Comparison of ENCODE assay signal across 23 cellular contexts in genomic region chr12:53735-54095, GRCh38. TPM values are rescaled to one million over a fixed set of nuclear protein-coding genes. Genes with fewer than 3 reads are reported as not detected.
DNase-seq lines count a peak whose midpoint lies in the region; ATAC-seq, FAIRE-seq and TF ChIP-seq lines count a peak whose summit lies in the region.
"Had no signal": no experiment of that assay in that cellular context is flagged by ENCODE, and none has a peak within 500 bp of the region (broad histone marks: within the 10 kb centered on the region; RNA-seq: fewer than 3 reads in every experiment).

No MANE protein-coding gene starts in this region.

- H3K4me1 ChIP-seq in H1 (replicated peaks in 1 of 4; ENCODE audit: control insufficient read depth in 3 of 4, insufficient read depth in 4 of 4, low read length in 3 of 4), result peaks cover 0 to 5% (median 2%) of the 10 kb centered on the region in 4 experiments; a peak in 3 of 7 replicates
- H3K4me1 ChIP-seq: BE2C had no signal

- no peak overlapping the region for H4K91ac ChIP-seq in H1 (replicated peaks; ENCODE audit: insufficient read length, low read length)

- H4K8ac ChIP-seq in H1 (ENCODE audit: extremely low read depth, insufficient read depth, low read length), result no peak overlapping the region

- no peak overlapping the region for H2AK5ac ChIP-seq in H1 (ENCODE audit: low read depth, low read length)

- H3K4me1 Mint-ChIP-seq in natural killer cell treated with Interleukin-12 subunit alpha and Interleukin-12 subunit beta and Interleukin-15 and Interleukin-18, amount 100 ng/mL, for 72 hours (ENCODE audit: low read depth in 2 of 2), result no peaks in the 10 kb centered on the region
- no peaks in the 10 kb centered on the region for H3K4me1 Mint-ChIP-seq in natural killer cell
- H3K4me1 Mint-ChIP-seq in neural crest cell, result no peaks in the 10 kb centered on the region
- H3K4me1 Mint-ChIP-seq in activated CD4-positive, alpha-beta memory T cell treated with anti-CD3 and anti-CD28 coated beads, Interleukin-2, amount 10 ng/mL, durations not matched to agents 7 days and 5 days, result no peaks in the 10 kb centered on the region
- H3K4me1 Mint-ChIP-seq: CD4-positive, CD25-positive, alpha-beta regulatory T cell had no signal

- POLR2A ChIA-PET in H1 (lab: Charles Lee; ENCODE audit: partially characterized antibody), result no interaction called here
- POLR2A ChIA-PET in activated CD4-positive, alpha-beta memory T cell treated with anti-CD3 and anti-CD28 coated beads, Interleukin-2, amount 10 ng/mL, durations not matched to agents 7 days and 5 days (lab: Charles Lee), result no interaction called here

- intact Hi-C loops in natural killer cell (cut with micrococcal nuclease), result no loop called here

- no peak overlapping the region for H2AFZ ChIP-seq in H1 (ENCODE audit: low read length)
- H2AFZ ChIP-seq: GM23248, PC-9 had no signal

- TF ChIP-seq CTCF in natural killer cell (IDR thresholded peaks at IDR 0.05), result no peak
- no peak for TF ChIP-seq CTCF in H1 (IDR thresholded peaks at IDR 0.05; ENCODE audit: control extremely low read depth in 1 of 3, insufficient read depth in 1 of 3, low read depth in 1 of 3, low read length in 3 of 3)
- no peak for TF ChIP-seq CTCF in neural crest cell (conservative IDR thresholded peaks at IDR 0.05)

- H4K20me1 ChIP-seq in H1 (replicated peaks in 1 of 2; ENCODE audit: control insufficient read depth in 1 of 2, insufficient read depth in 2 of 2, low read length in 2 of 2), result no peaks in the 10 kb centered on the region

- H3K4me3 Mint-ChIP-seq in natural killer cell treated with Interleukin-12 subunit alpha and Interleukin-12 subunit beta and Interleukin-15 and Interleukin-18, amount 100 ng/mL, for 72 hours, result no peak overlapping the region
- H3K4me3 Mint-ChIP-seq in natural killer cell (no peak overlapping the region), neural crest cell (no peak overlapping the region)
- no peak overlapping the region for H3K4me3 Mint-ChIP-seq in activated CD4-positive, alpha-beta memory T cell treated with anti-CD3 and anti-CD28 coated beads, Interleukin-2, amount 10 ng/mL, durations not matched to agents 7 days and 5 days
- H3K4me3 Mint-ChIP-seq: CD4-positive, CD25-positive, alpha-beta regulatory T cell; HFFc6 had no signal

- no peak overlapping the region for H2BK12ac ChIP-seq in H1 (ENCODE audit: low read depth, low read length)

- no peak overlapping the region for H3K14ac ChIP-seq in H1 (ENCODE audit: insufficient read length)

- no peak for TF ChIP-seq RAD21 in H1 (IDR thresholded peaks at IDR 0.05 in 1 of 2, conservative IDR thresholded peaks at IDR 0.05 in 1 of 2; ENCODE audit: low read depth in 2 of 2, low read length in 2 of 2)

- FAIRE-seq in H1 (lab: Jason Lieb, UNC), result no peak

- peaks cover 41 to 55% of the 10 kb centered on the region in 2 donors for H3K27me3 Mint-ChIP-seq in natural killer cell treated with Interleukin-12 subunit alpha and Interleukin-12 subunit beta and Interleukin-15 and Interleukin-18, amount 100 ng/mL, for 72 hours
- H3K27me3 Mint-ChIP-seq in natural killer cell (ENCODE audit: low read depth in 2 of 2), result peaks cover 34 to 70% of the 10 kb centered on the region in 2 donors
- H3K27me3 Mint-ChIP-seq in neural crest cell (ENCODE audit: low read depth), result peaks cover 78% of the 10 kb centered on the region
- H3K27me3 Mint-ChIP-seq in activated CD4-positive, alpha-beta memory T cell treated with anti-CD3 and anti-CD28 coated beads, Interleukin-2, amount 10 ng/mL, durations not matched to agents 7 days and 5 days, result peaks cover 44% of the 10 kb centered on the region

- no peak for TF ChIP-seq POLR2A in H1 (IDR thresholded peaks at IDR 0.05; ENCODE audit: control extremely low read depth in 1 of 2, low read depth in 2 of 2, low read length in 2 of 2)

- H3K56ac ChIP-seq in H1 (replicated peaks; ENCODE audit: insufficient read length, low read depth, low read length), result no peak overlapping the region

- no peaks in the 10 kb centered on the region for H3K23me2 ChIP-seq in H1 (ENCODE audit: low read depth, low read length)

- CTCF ChIA-PET in H1 (lab: Charles Lee; ENCODE audit: partially characterized antibody), result interaction anchor here (0.6 to 1.0 kb wide), 2 partner anchors 8 to 166 kb away, joined by 3 read pairs; no protein-coding TSS in a partner anchor
- CTCF ChIA-PET in activated CD4-positive, alpha-beta memory T cell treated with anti-CD3 and anti-CD28 coated beads, Interleukin-2, amount 10 ng/mL, durations not matched to agents 7 days and 5 days (lab: Charles Lee), result no interaction called here

- H3K79me1 ChIP-seq in H1 (ENCODE audit: low read depth, low read length), result no peaks in the 10 kb centered on the region

- DNase-seq in natural killer cell treated with Interleukin-12 subunit alpha and Interleukin-12 subunit beta and Interleukin-15 and Interleukin-18, amount 100 ng/mL, for 72 hours (ENCODE audit: low spot score), result no peak
- DNase-seq in natural killer cell (no peak), H1 (ENCODE audit: low read depth in 1 of 2, low spot score in 2 of 2) (no peak), neural crest cell (ENCODE audit: low read depth, low spot score) (peak; percentile 1), kidney glomerular epithelial cell (lab: John Stamatoyannopoulos, UW) (no peak)
- DNase-seq in activated CD4-positive, alpha-beta memory T cell treated with anti-CD3 and anti-CD28 coated beads, Interleukin-2, amount 10 ng/mL, durations not matched to agents 7 days and 5 days, result no peak
- no peak for DNase-seq in effector CD8-positive, alpha-beta T cell (lab: John Stamatoyannopoulos, UW)
- DNase-seq: BE2C; CD4-positive, CD25-positive, alpha-beta regulatory T cell; COR-L47; DMS153; GDM1; GM23248; HFFc6; NCI-H1417 treated with DMSO at 0.1 percent for 48 hours; NCI-H187 treated with DMSO at 0.1 percent for 48 hours; NCI-H526 had no signal

- no peak overlapping the region for H3K18ac ChIP-seq in H1 (ENCODE audit: extremely low read depth, low read length)

- peak; percentile 8 to 52 for ATAC-seq in natural killer cell treated with Interleukin-12 subunit alpha and Interleukin-12 subunit beta and Interleukin-15 and Interleukin-18, amount 100 ng/mL, for 72 hours
- ATAC-seq in natural killer cell (no peak), GM19452 (IDR thresholded peaks at IDR 0.05; ENCODE audit: unreplicated experiment) (no peak)

- H2BK20ac ChIP-seq in H1 (ENCODE audit: low read length), result no peak overlapping the region

- H3K23ac ChIP-seq in H1 (ENCODE audit: insufficient read length), result no peak overlapping the region

- H3K27me3 ChIP-seq in H1 (replicated peaks in 1 of 4; ENCODE audit: control insufficient read depth in 3 of 4, extremely low read depth in 1 of 4, insufficient read depth in 3 of 4, low read length in 3 of 4), result no peaks in the 10 kb centered on the region; a peak in 2 of 7 replicates
- H3K27me3 ChIP-seq: BE2C had no signal

- 0 out of 2 replicates have a peak overlapping the region, but pooled peaks have one; percentile 55 for H2BK15ac ChIP-seq in H1 (ENCODE audit: low read length)

- no peak overlapping the region for H3K27ac ChIP-seq in H1 (ENCODE audit: low read depth, low read length)
- H3K27ac ChIP-seq: 22Rv1, GM23248, PC-9, RWPE1 had no signal

- no peak overlapping the region for H3K9ac ChIP-seq in H1 (replicated peaks in 1 of 4; ENCODE audit: extremely low read depth in 1 of 4, low read depth in 3 of 4, low read length in 3 of 4)
- H3K9ac ChIP-seq: GM23248 had no signal

- TF ChIP-seq EP300 in H1 (IDR thresholded peaks at IDR 0.05; ENCODE audit: borderline replicate concordance in 1 of 2, low read depth in 2 of 2, low read length in 2 of 2), result no peak

- H3K79me2 ChIP-seq in H1 (ENCODE audit: control insufficient read depth in 1 of 2, insufficient read depth in 2 of 2, low read length in 2 of 2), result no peaks in the 10 kb centered on the region

- no peak overlapping the region for H3K4me3 ChIP-seq in H1 (ENCODE audit: extremely low read depth in 1 of 4, insufficient read depth in 2 of 4, low read depth in 3 of 4, low read length in 4 of 4)
- H3K4me3 ChIP-seq: GM23248, PC-9 had no signal

- H3K9me3 Mint-ChIP-seq in natural killer cell treated with Interleukin-12 subunit alpha and Interleukin-12 subunit beta and Interleukin-15 and Interleukin-18, amount 100 ng/mL, for 72 hours, result no peaks in the 10 kb centered on the region
- H3K9me3 Mint-ChIP-seq in natural killer cell (no peaks in the 10 kb centered on the region), neural crest cell (no peaks in the 10 kb centered on the region)
- no peaks in the 10 kb centered on the region for H3K9me3 Mint-ChIP-seq in activated CD4-positive, alpha-beta memory T cell treated with anti-CD3 and anti-CD28 coated beads, Interleukin-2, amount 10 ng/mL, durations not matched to agents 7 days and 5 days

- H2BK5ac ChIP-seq in H1 (ENCODE audit: low read depth, low read length), result no peak overlapping the region

- peaks cover 10% of the 10 kb centered on the region for H3K36me3 Mint-ChIP-seq in natural killer cell treated with Interleukin-12 subunit alpha and Interleukin-12 subunit beta and Interleukin-15 and Interleukin-18, amount 100 ng/mL, for 72 hours
- H3K36me3 Mint-ChIP-seq in natural killer cell (peaks cover 12% of the 10 kb centered on the region), neural crest cell (ENCODE audit: low read depth) (no peaks in the 10 kb centered on the region)
- H3K36me3 Mint-ChIP-seq in activated CD4-positive, alpha-beta memory T cell treated with anti-CD3 and anti-CD28 coated beads, Interleukin-2, amount 10 ng/mL, durations not matched to agents 7 days and 5 days (ENCODE audit: low read depth), result no peaks in the 10 kb centered on the region
- H3K36me3 Mint-ChIP-seq: CD4-positive, CD25-positive, alpha-beta regulatory T cell had no signal

- no peak overlapping the region for H2BK120ac ChIP-seq in H1 (replicated peaks; ENCODE audit: low read depth, low read length)

- no peaks in the 10 kb centered on the region for H3K36me3 ChIP-seq in H1 (ENCODE audit: control insufficient read depth in 2 of 4, insufficient read depth in 4 of 4, low read length in 3 of 4)
- H3K36me3 ChIP-seq: BE2C had no signal

- no peak overlapping the region for H3K27ac Mint-ChIP-seq in natural killer cell treated with Interleukin-12 subunit alpha and Interleukin-12 subunit beta and Interleukin-15 and Interleukin-18, amount 100 ng/mL, for 72 hours
- H3K27ac Mint-ChIP-seq in natural killer cell (no peak overlapping the region), neural crest cell (ENCODE audit: unreplicated experiment) (no peak overlapping the region)
- no peak overlapping the region for H3K27ac Mint-ChIP-seq in activated CD4-positive, alpha-beta memory T cell treated with anti-CD3 and anti-CD28 coated beads, Interleukin-2, amount 10 ng/mL, durations not matched to agents 7 days and 5 days
- H3K27ac Mint-ChIP-seq: CD4-positive, CD25-positive, alpha-beta regulatory T cell; HFFc6 had no signal

- no peak overlapping the region for H3K4me2 ChIP-seq in H1 (ENCODE audit: insufficient read depth in 1 of 2, low read depth in 2 of 2, low read length in 2 of 2)
- H3K4me2 ChIP-seq: PC-9 had no signal

- H4K5ac ChIP-seq in H1 (ENCODE audit: insufficient read length, low read depth, low read length), result no peak overlapping the region

- H3K4ac ChIP-seq in H1 (replicated peaks; ENCODE audit: insufficient read length, low read depth, low read length), result no peak overlapping the region

- no peaks in the 10 kb centered on the region; a peak in 1 of 4 replicates for H3K9me3 ChIP-seq in H1 (ENCODE audit: insufficient read depth in 2 of 2, low read depth in 1 of 2, low read length in 1 of 2)
- H3K9me3 ChIP-seq: BE2C had no signal

- WGBS in H1 (ENCODE audit: extremely low coverage in 1 of 2, insufficient coverage in 1 of 2, insufficient read length in 1 of 2, insufficient replicate concordance in 2 of 2, low coverage in 1 of 2, low lambda C conversion rate in 2 of 2, missing lambda C conversion rate in 1 of 2), 2 experiments, result 53% methylated on average over 2 of the region's 2 CpGs; no CpG with 5 or more reads in 1 of the 2 experiments

RNA-seq across cellular contexts. Expression of gene IQSEC3, which starts 12.9 kb away (rescaled TPM):
- total RNA-seq in natural killer cell treated with Interleukin-12 subunit alpha and Interleukin-12 subunit beta and Interleukin-15 and Interleukin-18, amount 100 ng/mL, for 72 hours, result 1 to 10 TPM in 1 of 2 donors, under 1 TPM in 1; 0.22 to 1.1 TPM
- total RNA-seq in natural killer cell (1 to 10 TPM; 4.4 to 7.1 (median 5.3) TPM), neural crest cell (0.34 and 1.1 TPM in 2 replicates)
- 3.1 and 3.6 TPM in 2 replicates for total RNA-seq in H1 (2021; fragmentation: NEBNext Ultra II Directional; extraction: Animal tissue kit (Norgen Biotek cat#: 25700))
- 1.2 and 2.2 TPM in 2 replicates for polyA plus RNA-seq in H1 (2011; rRNA removed)
- 2.0 TPM for polyA plus RNA-seq in H1 (2011; cell fraction: cytosol; rRNA removed)
- 6.2 TPM for polyA plus RNA-seq in H1 (2011; cell fraction: nucleus; rRNA removed)
- polyA plus RNA-seq in H1 (2012, experiment 1 of 2), result 1.1 to 3.1 TPM (median 2.0 TPM) in 4 replicates
- 5.0 TPM for polyA plus RNA-seq in H1 (2012, experiment 2 of 2)
- 2.8 TPM for polyA plus RNA-seq in H1 (2013, experiment 1 of 2)
- polyA plus RNA-seq in H1 (2013, experiment 2 of 2), result 2.0 TPM
- polyA minus RNA-seq in H1 (2011; rRNA and poly(A)+ RNA removed), result 1.9 and 3.2 TPM in 2 replicates
- polyA minus RNA-seq in H1 (2011; cell fraction: cytosol; rRNA and poly(A)+ RNA removed), result 1.9 TPM
- 4.0 TPM for polyA minus RNA-seq in H1 (2011; cell fraction: nucleus; rRNA and poly(A)+ RNA removed)
- under 1 TPM; 0.10 to 0.33 TPM for total RNA-seq in activated CD4-positive, alpha-beta memory T cell treated with anti-CD3 and anti-CD28 coated beads, Interleukin-2, amount 10 ng/mL, durations not matched to agents 7 days and 5 days
- total RNA-seq: GM23248, HFFc6, HT-29, M059J, PC-9 had no signal
- polyA plus RNA-seq: GM23248 had no signal

Comparison
In these comparisons a context has a peak if more than half of its experiments do, and no peak if none do; other contexts are left out.
1. ATAC-seq: peak in natural killer cell treated with Interleukin-12 subunit alpha and Interleukin-12 subunit beta and Interleukin-15 and Interleukin-18, amount 100 ng/mL, for 72 hours (2 of 2); none in natural killer cell (0 of 3) and GM19452 (single experiment).